Comparison of ENCODE assay signal across 8 cellular contexts in genomic region chr5:37672118-37672588, GRCh38.
DNase-seq lines count a peak whose midpoint lies in the region; ATAC-seq lines count a peak whose summit lies in the region.
"Not testable (repeated sequence)": the region's sequence is repeated elsewhere in the genome, so short reads cannot be mapped to it uniquely, and the experiment has no call there.

No MANE protein-coding gene starts in this region.

- H3K27me3 ChIP-seq in SJCRH30: not testable (repeated sequence)

- DNase-seq in Daoy (ENCODE audit: low read depth) (peak; percentile 54), SJCRH30 (peak; percentile 24), activated gamma-delta T cell treated with Interleukin-2 at 50 U/mL for 16 hours (peak; percentile 4), iris pigment epithelial cell (ENCODE audit: low read depth) (peak; percentile 41)
- DNase-seq in Jurkat, Clone E6-1 (ENCODE audit: low read depth, low spot score): peak; percentile 87
- DNase-seq in stimulated activated effector memory CD8-positive, alpha-beta T cell treated with anti-CD3 and anti-CD28 coated beads, Interleukin-12 subunit alpha, Interleukin-12 subunit beta, amount 100 ng/mL, for 72 hours (ENCODE audit: low spot score in 2 of 2): peak; percentile 4 to 55

- peak overlapping the region; percentile 11 for H3K27ac Mint-ChIP-seq in stimulated activated effector memory CD8-positive, alpha-beta T cell treated with anti-CD3 and anti-CD28 coated beads, Interleukin-12 subunit alpha, Interleukin-12 subunit beta, amount 100 ng/mL, for 72 hours

- H3K9me3 ChIP-seq in SJCRH30 (replicated peaks): not testable (repeated sequence)

- not testable (repeated sequence) for H3K9me3 Mint-ChIP-seq in stimulated activated effector memory CD8-positive, alpha-beta T cell treated with anti-CD3 and anti-CD28 coated beads, Interleukin-12 subunit alpha, Interleukin-12 subunit beta, amount 100 ng/mL, for 72 hours

- peaks cover 25% of the 10 kb centered on the region for H3K4me1 Mint-ChIP-seq in stimulated activated effector memory CD8-positive, alpha-beta T cell treated with anti-CD3 and anti-CD28 coated beads, Interleukin-12 subunit alpha, Interleukin-12 subunit beta, amount 100 ng/mL, for 72 hours

- H3K4me3 Mint-ChIP-seq in stimulated activated effector memory CD8-positive, alpha-beta T cell treated with anti-CD3 and anti-CD28 coated beads, Interleukin-12 subunit alpha, Interleukin-12 subunit beta, amount 100 ng/mL, for 72 hours: not testable (repeated sequence)

- peak overlapping the region; percentile 22 for H3K4me3 ChIP-seq in Jurkat, Clone E6-1 (ENCODE audit: low read length)
- not testable (repeated sequence) for H3K4me3 ChIP-seq in SJCRH30

- not testable (repeated sequence) for H3K36me3 ChIP-seq in SJCRH30

- H3K36me3 Mint-ChIP-seq in stimulated activated effector memory CD8-positive, alpha-beta T cell treated with anti-CD3 and anti-CD28 coated beads, Interleukin-12 subunit alpha, Interleukin-12 subunit beta, amount 100 ng/mL, for 72 hours: not testable (repeated sequence)

- peaks cover 26% of the 10 kb centered on the region for H3K4me1 ChIP-seq in SJCRH30

- not testable (repeated sequence) for H3K27ac ChIP-seq in SJCRH30

- ATAC-seq in GM18909 (IDR thresholded peaks at IDR 0.05; ENCODE audit: poor library complexity, unreplicated experiment): peak; percentile 74
- peak; percentile 88 for ATAC-seq in HG02852 (IDR thresholded peaks at IDR 0.05; ENCODE audit: unreplicated experiment)
- ATAC-seq in stimulated activated effector memory CD8-positive, alpha-beta T cell treated with anti-CD3 and anti-CD28 coated beads, Interleukin-12 subunit alpha, Interleukin-12 subunit beta, amount 100 ng/mL, for 72 hours: peak; percentile 61

Comparison
In these comparisons a context has a peak if more than half of its experiments do, and no peak if none do; other contexts are left out.
1. DNase-seq: peak in every context shown above with its lines; median percentile 87 in Jurkat, Clone E6-1; 54 in Daoy; 41 in iris pigment epithelial cell; 30 in stimulated activated effector memory CD8-positive, alpha-beta T cell treated with anti-CD3 and anti-CD28 coated beads, Interleukin-12 subunit alpha, Interleukin-12 subunit beta, amount 100 ng/mL, for 72 hours; 24 in SJCRH30; 4 in activated gamma-delta T cell treated with Interleukin-2 at 50 U/mL for 16 hours.